1 cellular context compared by ENCODE assay signal in the genomic region with DNA sequence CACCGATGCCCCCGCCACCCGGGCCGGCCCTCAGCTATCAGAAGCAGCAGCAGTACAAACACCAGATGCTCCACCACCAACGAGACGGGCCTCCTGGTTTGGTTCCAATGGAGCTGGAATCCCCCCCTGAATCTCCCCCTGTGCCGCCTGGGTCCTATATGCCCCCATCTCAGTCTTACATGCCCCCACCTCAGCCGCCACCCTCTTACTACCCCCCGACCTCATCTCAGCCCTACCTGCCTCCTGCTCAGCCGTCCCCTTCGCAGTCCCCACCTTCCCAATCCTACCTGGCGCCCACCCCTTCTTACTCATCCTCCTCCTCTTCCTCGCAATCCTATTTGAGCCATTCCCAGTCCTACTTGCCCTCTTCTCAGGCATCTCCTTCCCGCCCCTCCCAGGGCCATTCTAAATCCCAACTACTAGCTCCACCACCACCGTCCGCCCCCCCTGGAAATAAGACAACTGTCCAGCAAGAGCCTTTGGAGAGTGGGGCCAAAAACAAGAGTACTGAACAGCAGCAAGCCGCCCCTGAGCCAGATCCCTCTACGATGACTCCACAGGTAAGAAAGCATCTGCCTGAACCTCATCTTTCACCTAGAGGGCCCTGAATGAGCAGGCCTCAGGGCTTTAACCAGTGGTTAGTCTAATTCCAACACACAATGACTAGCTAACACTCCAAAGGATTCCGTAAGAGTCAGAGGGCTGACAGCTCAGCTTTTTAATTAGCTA.
TF ChIP-seq lines count a peak whose summit lies in the region.

No MANE protein-coding gene starts in this region.

TF ChIP-seq in K562, 482 proteins besides CTCF, POLR2A, EP300 and RAD21:
- TF ChIP-seq, protein P1, sequence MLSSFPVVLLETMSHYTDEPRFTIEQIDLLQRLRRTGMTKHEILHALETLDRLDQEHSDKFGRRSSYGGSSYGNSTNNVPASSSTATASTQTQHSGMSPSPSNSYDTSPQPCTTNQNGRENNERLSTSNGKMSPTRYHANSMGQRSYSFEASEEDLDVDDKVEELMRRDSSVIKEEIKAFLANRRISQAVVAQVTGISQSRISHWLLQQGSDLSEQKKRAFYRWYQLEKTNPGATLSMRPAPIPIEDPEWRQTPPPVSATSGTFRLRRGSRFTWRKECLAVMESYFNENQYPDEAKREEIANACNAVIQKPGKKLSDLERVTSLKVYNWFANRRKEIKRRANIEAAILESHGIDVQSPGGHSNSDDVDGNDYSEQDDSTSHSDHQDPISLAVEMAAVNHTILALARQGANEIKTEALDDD (IDR thresholded peaks at IDR 0.05) = peak; percentile 85
- 0 out of 2 replicates have a peak, but pooled peaks have one; percentile 17 for TF ChIP-seq EHMT2 (IDR thresholded peaks at IDR 0.05)
- no peak for TF ChIP-seq POLR3G (IDR thresholded peaks at IDR 0.05; ENCODE audit: extremely low read depth, insufficient read length, insufficient replicate concordance)
- no peak for TF ChIP-seq ARHGAP35 (IDR thresholded peaks at IDR 0.05; ENCODE audit: partially characterized antibody)
- TF ChIP-seq ZNF668 (CRISPR knock-in tag; IDR thresholded peaks at IDR 0.05) = no peak
TF ChIP-seq in K562: peak in this region for 2.
